In the genomic region with DNA sequence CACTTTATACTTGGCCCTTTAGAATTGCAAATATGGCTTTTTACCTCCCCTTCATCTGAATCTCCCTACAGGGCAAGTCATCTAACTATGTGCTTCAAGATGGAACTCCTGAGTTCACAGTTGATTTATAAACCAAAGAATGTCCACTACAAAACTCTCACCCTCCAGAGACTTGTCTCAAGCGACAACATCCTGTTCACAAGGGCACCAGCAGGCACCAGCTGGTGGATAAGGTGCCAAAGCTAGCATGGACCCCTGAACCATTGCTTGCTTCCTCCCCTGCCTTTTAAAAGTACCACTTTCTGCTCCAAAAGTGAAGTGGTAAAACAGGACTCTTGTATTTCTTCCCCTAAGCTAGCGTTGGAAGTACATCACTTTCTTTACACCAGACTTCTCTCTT, we compare ENCODE assay signal across 15 cellular contexts.
A peak's percentile ranks its signal among the peaks of the same experiment; 100 is the strongest.
DNase-seq lines count a peak whose midpoint lies in the region; ATAC-seq, FAIRE-seq and TF ChIP-seq lines count a peak whose summit lies in the region.
"Had no signal": no experiment of that assay in that cellular context is flagged by ENCODE, and none has a peak within 500 bp of the region (broad histone marks: within the 10 kb centered on the region; RNA-seq: fewer than 3 reads in every experiment).

No MANE protein-coding gene starts in this region.

- H2BK5ac ChIP-seq in IMR-90 (ENCODE audit: low read depth, low read length, poor library complexity, severe bottlenecking) = no peak overlapping the region

- intact Hi-C loops in IMR-90 (cut with micrococcal nuclease) (no loop called here), right lobe of liver (cut with DNase I) (no loop called here)

- TF ChIP-seq CTCF in IMR-90 (conservative IDR thresholded peaks at IDR 0.05; ENCODE audit: low read depth, low read length) (no peak), fibroblast of lung (conservative IDR thresholded peaks at IDR 0.05 in 1 of 2, IDR thresholded peaks at IDR 0.05 in 1 of 2; ENCODE audit: low read depth in 1 of 2, low read length in 2 of 2) (no peak), right lobe of liver (IDR thresholded peaks at IDR 0.05) (no peak), osteoblast (IDR thresholded peaks at IDR 0.05; ENCODE audit: extremely low read depth, low read depth, low read length) (no peak), D721Med (IDR thresholded peaks at IDR 0.05; ENCODE audit: insufficient read depth, missing control alignments) (no peak)

- H2AFZ ChIP-seq in IMR-90 (replicated peaks; ENCODE audit: low read length, poor library complexity) (peak overlapping the region; percentile 35), fibroblast of lung (ENCODE audit: low read length) (peak overlapping the region; percentile 61), osteoblast (ENCODE audit: low read length) (peak overlapping the region; percentile 62)
- H2AFZ ChIP-seq: GM23338 had no signal

- DNase-seq in IMR-90 (no peak), fibroblast of lung (ENCODE audit: low read depth in 2 of 2) (no peak), right lobe of liver (no peak), osteoblast (ENCODE audit: insufficient read length, low spot score, missing footprints) (no peak), D721Med (ENCODE audit: insufficient read length, low spot score) (no peak), GM19240 (ENCODE audit: insufficient read length, low spot score) (no peak), HT-29 (ENCODE audit: low spot score) (no peak)
- DNase-seq: BE2C; CD4-positive, alpha-beta memory T cell; DND-41; GDM1; H7 had no signal

- no peaks in the 10 kb centered on the region for H3K9me1 ChIP-seq in IMR-90 (ENCODE audit: insufficient read depth, low read length)

- H3K4me2 ChIP-seq in IMR-90 (ENCODE audit: low read depth, low read length) (no peak overlapping the region), fibroblast of lung (ENCODE audit: extremely low read depth, insufficient read depth, low read length) (peak overlapping the region; percentile 32), osteoblast (ENCODE audit: insufficient read depth, low read length) (no peak overlapping the region)
- H3K4me2 ChIP-seq: GM23338 had no signal

- H3K27me3 ChIP-seq in IMR-90 (ENCODE audit: control insufficient read depth, insufficient read depth, low read length) = no peaks in the 10 kb centered on the region
- H3K27me3 ChIP-seq in fibroblast of lung (ENCODE audit: control insufficient read depth, insufficient read depth, low read length) = no peaks in the 10 kb centered on the region
- H3K27me3 ChIP-seq in right lobe of liver = no peaks in the 10 kb centered on the region
- no peaks in the 10 kb centered on the region for H3K27me3 ChIP-seq in osteoblast (ENCODE audit: insufficient read depth, low read length)
- H3K27me3 ChIP-seq: BE2C had no signal

- H2BK15ac ChIP-seq in IMR-90 (ENCODE audit: low read depth, low read length) = no peak overlapping the region

- no peak overlapping the region for H3K9ac ChIP-seq in IMR-90 (ENCODE audit: low read depth, low read length)
- no peak overlapping the region for H3K9ac ChIP-seq in fibroblast of lung (ENCODE audit: insufficient read depth, low read length)

- no peaks in the 10 kb centered on the region for H4K20me1 ChIP-seq in IMR-90 (ENCODE audit: insufficient read depth, low read length)
- no peaks in the 10 kb centered on the region for H4K20me1 ChIP-seq in fibroblast of lung (ENCODE audit: control insufficient read depth, extremely low read depth, insufficient read depth, low read length)
- H4K20me1 ChIP-seq in osteoblast (ENCODE audit: insufficient read depth, low read length) = no peaks in the 10 kb centered on the region

- no peak overlapping the region for H2AK9ac ChIP-seq in IMR-90 (replicated peaks; ENCODE audit: low read depth, low read length, poor library complexity)

- H3K36me3 ChIP-seq in IMR-90 (ENCODE audit: control insufficient read depth, insufficient read depth, low read length) (no peaks in the 10 kb centered on the region), fibroblast of lung (ENCODE audit: control insufficient read depth, insufficient read depth, low read length) (no peaks in the 10 kb centered on the region), right lobe of liver (no peaks in the 10 kb centered on the region), osteoblast (ENCODE audit: insufficient read depth, low read length) (no peaks in the 10 kb centered on the region)
- H3K36me3 ChIP-seq: BE2C had no signal

- no peak overlapping the region for H3K14ac ChIP-seq in IMR-90 (replicated peaks; ENCODE audit: low read depth, low read length)

- H3K56ac ChIP-seq in IMR-90 (ENCODE audit: extremely low read depth, insufficient read depth, low read length) = no peak overlapping the region

- TF ChIP-seq POLR2A in IMR-90 (IDR thresholded peaks at IDR 0.05; ENCODE audit: low read depth, low read length) (no peak), right lobe of liver (IDR thresholded peaks at IDR 0.05) (no peak)

- POLR2A ChIA-PET in IMR-90 (lab: Charles Lee; ENCODE audit: unreplicated experiment) = no interaction called here

- no peak overlapping the region for H3K27ac ChIP-seq in IMR-90 (ENCODE audit: insufficient read depth, low read length)
- no peak overlapping the region for H3K27ac ChIP-seq in fibroblast of lung (ENCODE audit: insufficient read depth, low read length)
- H3K27ac ChIP-seq in right lobe of liver = peak overlapping the region; percentile 45 to 92 (median 64)
- H3K27ac ChIP-seq in osteoblast (ENCODE audit: low read depth, low read length) = no peak overlapping the region
- H3K27ac ChIP-seq: C4-2B had no signal

- dilution Hi-C loops in IMR-90 (cut with HindIII; ENCODE audit: low sequenced_read_pairs, unreplicated experiment) = no loop called here

- no peak overlapping the region for H2BK120ac ChIP-seq in IMR-90 (ENCODE audit: low read depth, low read length)

- no peak for FAIRE-seq in D721Med (lab: Jason Lieb, UNC)
- FAIRE-seq: GM12892 had no signal

- H2AK5ac ChIP-seq in IMR-90 (ENCODE audit: low read depth, low read length) = no peak overlapping the region

- H4K91ac ChIP-seq in IMR-90 (ENCODE audit: insufficient read depth, low read depth, low read length) = no peak overlapping the region

- no peak overlapping the region for H4K5ac ChIP-seq in IMR-90 (ENCODE audit: low read depth, low read length)

- H3K4me1 ChIP-seq in IMR-90 (ENCODE audit: control insufficient read depth, insufficient read depth, low read length) (no peaks in the 10 kb centered on the region), fibroblast of lung (ENCODE audit: control insufficient read depth, extremely low read depth, insufficient read depth, low read length) (peaks cover 2% of the 10 kb centered on the region), right lobe of liver (peaks cover 0 to 32% (median 16%) of the 10 kb centered on the region in 4 donors), osteoblast (ENCODE audit: insufficient read depth, low read length) (no peaks in the 10 kb centered on the region)
- H3K4me1 ChIP-seq: BE2C had no signal

- H3K9me3 ChIP-seq in IMR-90 (ENCODE audit: control insufficient read depth, insufficient read depth, low read length) (no peaks in the 10 kb centered on the region), fibroblast of lung (ENCODE audit: control insufficient read depth, insufficient read depth, low read depth, low read length) (no peaks in the 10 kb centered on the region), right lobe of liver (no peaks in the 10 kb centered on the region), osteoblast (ENCODE audit: low read depth, low read length) (no peaks in the 10 kb centered on the region)
- H3K9me3 ChIP-seq: BE2C had no signal

- CTCF ChIA-PET in IMR-90 (lab: Yijun Ruan, JAX) = interaction anchor here (1.4 kb wide), 1 partner anchor 10 kb away, joined by 6 read pairs; no protein-coding TSS in a partner anchor

- no peaks in the 10 kb centered on the region for H3K79me1 ChIP-seq in IMR-90 (ENCODE audit: low read depth in 1 of 2, low read length in 2 of 2)

- no peak overlapping the region for H3K23ac ChIP-seq in IMR-90 (ENCODE audit: low read depth, low read length)

- WGBS in IMR-90 (ENCODE audit: extremely low coverage in 2 of 2, insufficient read length in 1 of 2), 2 experiments = 33% methylated on average over 1 of the region's 2 CpGs; no CpG with 5 or more reads in 1 of the 2 experiments
- WGBS in right lobe of liver (ENCODE audit: insufficient coverage, low coverage, low lambda C conversion rate, missing lambda C conversion rate) = 17% methylated on average over 2 of the region's 2 CpGs

- ATAC-seq in IMR-90 (ENCODE audit: low read depth) (no peak), right lobe of liver (peak in 2 of 4 donors; percentile 5 to 27)
- ATAC-seq: GM23338 had no signal

- no peak for TF ChIP-seq RAD21 in IMR-90 (IDR thresholded peaks at IDR 0.05; ENCODE audit: low read length)

- H3K4ac ChIP-seq in IMR-90 (ENCODE audit: low read depth, low read length) = no peak overlapping the region

- H2BK20ac ChIP-seq in IMR-90 (ENCODE audit: low read depth, low read length) = no peak overlapping the region

- BruUV-seq in IMR-90 (replicated peaks; lab: Mats Ljungman, UMichigan) = no TSS peak

- in situ Hi-C loops in IMR-90 (cut with MboI; ENCODE audit: low sequenced_read_pairs) = no loop called here

- H3K18ac ChIP-seq in IMR-90 (ENCODE audit: low read depth, low read length) = no peak overlapping the region

- H4K8ac ChIP-seq in IMR-90 (ENCODE audit: low read depth in 2 of 2, low read length in 2 of 2) = no peak overlapping the region

- H3K79me2 ChIP-seq in fibroblast of lung (ENCODE audit: control insufficient read depth, insufficient read depth, low read length) (no peaks in the 10 kb centered on the region), osteoblast (ENCODE audit: insufficient read depth, low read length) (no peaks in the 10 kb centered on the region)

- H3K4me3 ChIP-seq in IMR-90 (ENCODE audit: insufficient read depth, low read depth, low read length) = no peak overlapping the region
- no peak overlapping the region for H3K4me3 ChIP-seq in fibroblast of lung (replicated peaks in 1 of 4; ENCODE audit: control extremely low read depth in 1 of 4, insufficient read depth in 1 of 4, low read depth in 3 of 4, low read length in 4 of 4)
- H3K4me3 ChIP-seq in right lobe of liver = peak overlapping the region; percentile 16 to 64 (median 50)
- H3K4me3 ChIP-seq in osteoblast (ENCODE audit: insufficient read depth, low read length) = no peak overlapping the region
- H3K4me3 ChIP-seq: GM23338 had no signal

TF ChIP-seq in IMR-90, 13 proteins besides CTCF, POLR2A, EP300 and RAD21 (continues in another document):
- TF ChIP-seq MXI1 (IDR thresholded peaks at IDR 0.05; ENCODE audit: borderline replicate concordance, low read depth, low read length) (no peak), NFE2L2 (IDR thresholded peaks at IDR 0.05; ENCODE audit: low read depth, low read length) (no peak), CHD1 (IDR thresholded peaks at IDR 0.05; ENCODE audit: low read depth, low read length) (no peak), CEBPB (IDR thresholded peaks at IDR 0.05; ENCODE audit: low read depth, low read length) (no peak)
- TF ChIP-seq, protein P1, sequence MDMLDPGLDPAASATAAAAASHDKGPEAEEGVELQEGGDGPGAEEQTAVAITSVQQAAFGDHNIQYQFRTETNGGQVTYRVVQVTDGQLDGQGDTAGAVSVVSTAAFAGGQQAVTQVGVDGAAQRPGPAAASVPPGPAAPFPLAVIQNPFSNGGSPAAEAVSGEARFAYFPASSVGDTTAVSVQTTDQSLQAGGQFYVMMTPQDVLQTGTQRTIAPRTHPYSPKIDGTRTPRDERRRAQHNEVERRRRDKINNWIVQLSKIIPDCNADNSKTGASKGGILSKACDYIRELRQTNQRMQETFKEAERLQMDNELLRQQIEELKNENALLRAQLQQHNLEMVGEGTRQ (IDR thresholded peaks at IDR 0.05; ENCODE audit: low read depth, low read length) = no peak

Comparison
In these comparisons a context has a peak if more than half of its experiments do, and no peak if none do; other contexts are left out.
1. H3K27ac ChIP-seq: peak in right lobe of liver (3 of 3); none in IMR-90 (single experiment), fibroblast of lung (single experiment) and osteoblast (single experiment).
2. H3K4me3 ChIP-seq: peak in right lobe of liver (3 of 3); none in IMR-90 (single experiment), fibroblast of lung (0 of 4) and osteoblast (single experiment).
3. Peak in every context shown above with its lines, with median percentiles within 50 percentile points of each other: H2AFZ ChIP-seq.